In genomic region chr12:9448648-9449047, GRCh38 we compare ENCODE assay signal across 8 cellular contexts.
A peak's percentile ranks its signal among the peaks of the same experiment; 100 is the strongest.
DNase-seq lines count a peak whose midpoint lies in the region; ATAC-seq and TF ChIP-seq lines count a peak whose summit lies in the region.
"Not testable (repeated sequence)": the region's sequence is repeated elsewhere in the genome, so short reads cannot be mapped to it uniquely, and the experiment has no call there.

No MANE protein-coding gene starts in this region.

- H3K79me2 ChIP-seq in DND-41 (ENCODE audit: insufficient read depth, low read length) (peaks cover 19% of the 10 kb centered on the region), Loucy (ENCODE audit: insufficient read depth, low read length) (peaks cover 21% of the 10 kb centered on the region)
- H3K79me2 ChIP-seq in parathyroid adenoma, result not testable (repeated sequence)

- WGBS in esophagus muscularis mucosa, result 65% methylated on average over 6 of the region's 10 CpGs
- 46% methylated on average over 7 of the region's 10 CpGs for WGBS in urinary bladder

- not testable (repeated sequence) for TF ChIP-seq EP300 in esophagus muscularis mucosa (IDR thresholded peaks at IDR 0.05)

- peak overlapping the region; percentile 83; the same call in 1 of the 2 replicates for H3K27ac ChIP-seq in DND-41 (ENCODE audit: low read length)
- H3K27ac ChIP-seq in SK-N-MC; urinary bladder (ENCODE audit: low read depth): not testable (repeated sequence)
- peak overlapping the region in 1 of 4 donors; percentile 35 for H3K27ac ChIP-seq in esophagus muscularis mucosa (replicated peaks in 1 of 4)
- peak overlapping the region; percentile 72 for H3K27ac ChIP-seq in parathyroid adenoma

- H3K9me2 ChIP-seq in Loucy (replicated peaks; ENCODE audit: low read depth, low read length), result not testable (repeated sequence)

- not testable (repeated sequence) for TF ChIP-seq CTCF in DND-41 (IDR thresholded peaks at IDR 0.05; ENCODE audit: borderline replicate concordance, extremely low read depth, low read length, poor library complexity, severe bottlenecking); Loucy (conservative IDR thresholded peaks at IDR 0.05; ENCODE audit: low read length); esophagus muscularis mucosa (IDR thresholded peaks at IDR 0.05); parathyroid adenoma (IDR thresholded peaks at IDR 0.05)

- TF ChIP-seq POLR2A in esophagus muscularis mucosa (IDR thresholded peaks at IDR 0.05; ENCODE audit: low read depth), result not testable (repeated sequence)

- peak overlapping the region; percentile 65 to 89; a peak in 3 of 4 replicates for H3K4me3 ChIP-seq in DND-41 (ENCODE audit: low read depth in 1 of 2, low read length in 2 of 2)
- peak overlapping the region; percentile 87 for H3K4me3 ChIP-seq in Loucy (ENCODE audit: low read length, poor library complexity, severe bottlenecking)
- peak overlapping the region; percentile 85 for H3K4me3 ChIP-seq in SK-N-MC
- H3K4me3 ChIP-seq in adipocyte (ENCODE audit: low read length), result peak overlapping the region; percentile 86
- peak overlapping the region; percentile 62 to 76 (median 63) for H3K4me3 ChIP-seq in esophagus muscularis mucosa
- peak overlapping the region; percentile 77 for H3K4me3 ChIP-seq in parathyroid adenoma (ENCODE audit: low read depth, low read length)
- H3K4me3 ChIP-seq in urinary bladder (ENCODE audit: low read depth, low read length), result peak overlapping the region; percentile 45

- not testable (repeated sequence) for H3F3A ChIP-seq in Loucy (ENCODE audit: low read depth)

- H3K9ac ChIP-seq in DND-41 (ENCODE audit: low read depth, low read length), result peak overlapping the region; percentile 75
- peak overlapping the region; percentile 85 for H3K9ac ChIP-seq in Loucy (ENCODE audit: low read depth, low read length, poor library complexity, severe bottlenecking)
- H3K9ac ChIP-seq in SK-N-MC (ENCODE audit: insufficient read length), result peak overlapping the region; percentile 78
- H3K9ac ChIP-seq in adipocyte (ENCODE audit: low read length), result peak overlapping the region; percentile 72
- H3K9ac ChIP-seq in parathyroid adenoma, result not testable (repeated sequence)

- DNase-seq in DND-41; SK-N-MC (ENCODE audit: low read depth, low spot score); adipocyte (ENCODE audit: low read depth); esophagus muscularis mucosa (ENCODE audit: extremely low spot score); left lobe of liver (ENCODE audit: low spot score): not testable (repeated sequence)

- peaks cover 17% of the 10 kb centered on the region for H3K4me1 ChIP-seq in DND-41 (ENCODE audit: insufficient read depth, low read length)
- not testable (repeated sequence) for H3K4me1 ChIP-seq in Loucy (ENCODE audit: insufficient read depth, low read length, poor library complexity, severe bottlenecking); adipocyte (ENCODE audit: control insufficient read depth, insufficient read depth, low read length); parathyroid adenoma; urinary bladder (ENCODE audit: insufficient read depth)
- peaks cover 0 to 16% (median 9%) of the 10 kb centered on the region in 4 donors for H3K4me1 ChIP-seq in esophagus muscularis mucosa

- not testable (repeated sequence) for ATAC-seq in DND-41 (ENCODE audit: insufficient read depth, low read depth)
- ATAC-seq in left lobe of liver, result peak; percentile 2

- H2AFZ ChIP-seq in DND-41 (ENCODE audit: low read depth, low read length) (peak overlapping the region; percentile 98), Loucy (ENCODE audit: low read length) (peak overlapping the region; percentile 99; the same call in 1 of the 2 replicates), parathyroid adenoma (peak overlapping the region; percentile 84)

- H3K9me3 ChIP-seq in DND-41 (ENCODE audit: insufficient read depth, low read length, severe bottlenecking); Loucy (ENCODE audit: insufficient read depth, low read depth, low read length); SK-N-MC (ENCODE audit: low read depth, low read length); adipocyte (ENCODE audit: control insufficient read depth, low read length); esophagus muscularis mucosa; parathyroid adenoma (ENCODE audit: control insufficient read depth, low read length): not testable (repeated sequence)

- H3K4me2 ChIP-seq in DND-41 (ENCODE audit: insufficient read depth, low read length), result peak overlapping the region; percentile 86
- peak overlapping the region; percentile 82 for H3K4me2 ChIP-seq in Loucy (ENCODE audit: low read depth, low read length, poor library complexity, severe bottlenecking)
- peak overlapping the region; percentile 88 for H3K4me2 ChIP-seq in parathyroid adenoma (ENCODE audit: low read length)

- H3K27me3 ChIP-seq in DND-41 (ENCODE audit: insufficient read depth, low read length, poor library complexity); Loucy (ENCODE audit: insufficient read depth, low read length, poor library complexity, severe bottlenecking); adipocyte (replicated peaks; ENCODE audit: control insufficient read depth, insufficient read depth, low read length); esophagus muscularis mucosa; parathyroid adenoma (ENCODE audit: control insufficient read depth, insufficient read depth, low read length): not testable (repeated sequence)

- intact Hi-C loops in esophagus muscularis mucosa (cut with DNase I), result not testable (repeated sequence)

- not testable (repeated sequence) for H3K36me3 ChIP-seq in DND-41 (ENCODE audit: insufficient read depth, low read length); Loucy (ENCODE audit: insufficient read depth, low read length); SK-N-MC (ENCODE audit: insufficient read depth, low read length); adipocyte (ENCODE audit: control insufficient read depth, insufficient read depth, low read length, severe bottlenecking); esophagus muscularis mucosa; parathyroid adenoma (ENCODE audit: control insufficient read depth, insufficient read depth, low read length); urinary bladder (ENCODE audit: insufficient read depth)

- H4K20me1 ChIP-seq in DND-41 (ENCODE audit: insufficient read depth, low read length); Loucy (ENCODE audit: insufficient read depth, low read length, poor library complexity, severe bottlenecking): not testable (repeated sequence)
